In genomic region chr22:39519681-39520053, GRCh38 we compare ENCODE assay signal across 1 cellular context.
TF ChIP-seq lines count a peak whose summit lies in the region.

No MANE protein-coding gene starts in this region.

TF ChIP-seq in HepG2, 621 proteins besides CTCF, POLR2A, EP300 and RAD21 (continued from another document and continues in another):
- TF ChIP-seq ZNF646 (CRISPR knock-in tag; IDR thresholded peaks at IDR 0.05) (no peak), ZSCAN5A (CRISPR knock-in tag; IDR thresholded peaks at IDR 0.05; ENCODE audit: borderline replicate concordance) (no peak), FOXO4 (CRISPR knock-in tag; conservative IDR thresholded peaks at IDR 0.05) (no peak), ZNF616 (CRISPR knock-in tag; IDR thresholded peaks at IDR 0.05; ENCODE audit: low read depth) (no peak), TEAD2 (CRISPR knock-in tag; IDR thresholded peaks at IDR 0.05) (no peak), HINFP (CRISPR knock-in tag; IDR thresholded peaks at IDR 0.05; ENCODE audit: low read depth) (peak; percentile 27; the same call in 1 of the 2 replicates), LBX2 (CRISPR knock-in tag; IDR thresholded peaks at IDR 0.05; ENCODE audit: borderline replicate concordance) (no peak), ZNF10 (CRISPR knock-in tag; IDR thresholded peaks at IDR 0.05; ENCODE audit: borderline replicate concordance, low read depth) (no peak), ZNF234 (CRISPR knock-in tag; conservative IDR thresholded peaks at IDR 0.05) (no peak), FOSL2 (CRISPR knock-in tag; IDR thresholded peaks at IDR 0.05) (no peak), ZNF597 (CRISPR knock-in tag; IDR thresholded peaks at IDR 0.05) (no peak), ZZZ3 (CRISPR knock-in tag; IDR thresholded peaks at IDR 0.05; ENCODE audit: borderline replicate concordance) (no peak), TCF7 (IDR thresholded peaks at IDR 0.05; ENCODE audit: low read depth) (no peak), PREB (CRISPR knock-in tag; IDR thresholded peaks at IDR 0.05) (no peak), ZNF124 (CRISPR knock-in tag; IDR thresholded peaks at IDR 0.05) (no peak), RFX5 (IDR thresholded peaks at IDR 0.05; ENCODE audit: low read depth, low read length) (no peak), ASH2L (IDR thresholded peaks at IDR 0.05; ENCODE audit: insufficient read length, low read depth, low read length) (peak; percentile 4), HOXA5 (CRISPR knock-in tag; IDR thresholded peaks at IDR 0.05) (no peak), ZNF253 (CRISPR knock-in tag; IDR thresholded peaks at IDR 0.05; ENCODE audit: borderline replicate concordance) (no peak), ZNF782 (CRISPR knock-in tag; IDR thresholded peaks at IDR 0.05; ENCODE audit: borderline replicate concordance) (no peak), ETV6 (CRISPR knock-in tag; conservative IDR thresholded peaks at IDR 0.05) (no peak; the same call in 1 of the 2 replicates), RFXANK (CRISPR knock-in tag; IDR thresholded peaks at IDR 0.05) (no peak), XRCC5 (optimal IDR thresholded peaks at IDR 0.05; ENCODE audit: low read length) (peak; percentile 59), ZNF362 (CRISPR knock-in tag; IDR thresholded peaks at IDR 0.05; ENCODE audit: borderline replicate concordance) (no peak), TRAFD1 (CRISPR knock-in tag; IDR thresholded peaks at IDR 0.05; ENCODE audit: borderline replicate concordance) (no peak), ZFP36L1 (CRISPR knock-in tag; IDR thresholded peaks at IDR 0.05) (no peak), ZNF609 (CRISPR knock-in tag; IDR thresholded peaks at IDR 0.05; ENCODE audit: borderline replicate concordance) (no peak), SP4 (CRISPR knock-in tag; IDR thresholded peaks at IDR 0.05) (no peak), MBD4 (IDR thresholded peaks at IDR 0.05; ENCODE audit: borderline replicate concordance, low read length) (no peak), ONECUT2 (CRISPR knock-in tag; IDR thresholded peaks at IDR 0.05) (no peak)
